ENCODE assay signal across 10 cellular contexts in the genomic region with DNA sequence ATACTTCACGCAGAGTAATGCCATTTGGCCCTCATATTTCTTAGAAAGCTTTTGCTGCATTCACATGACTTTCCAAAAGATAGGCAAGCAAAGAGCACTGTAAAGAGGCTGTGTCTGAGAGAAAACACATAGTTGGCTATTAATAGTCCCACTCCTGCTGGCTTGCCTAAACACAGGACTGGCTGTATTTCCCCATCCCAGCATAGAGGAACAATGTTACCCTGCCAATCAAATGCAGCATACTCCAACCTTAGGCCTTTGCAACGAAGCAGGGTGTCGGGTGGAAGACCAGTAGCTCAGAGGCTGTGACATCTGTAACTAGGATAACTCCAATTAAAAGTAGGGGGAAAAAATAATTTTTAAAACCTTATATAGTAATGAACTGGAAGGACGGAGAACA.
A peak's percentile ranks its signal among the peaks of the same experiment; 100 is the strongest.
DNase-seq lines count a peak whose midpoint lies in the region; TF ChIP-seq lines count a peak whose summit lies in the region.
"Had no signal": no experiment of that assay in that cellular context is flagged by ENCODE, and none has a peak within 500 bp of the region (broad histone marks: within the 10 kb centered on the region; RNA-seq: fewer than 3 reads in every experiment).

No MANE protein-coding gene starts in this region.

- no peak overlapping the region for H3K4ac ChIP-seq in mesenchymal stem cell (ENCODE audit: low read depth in 1 of 2, low read length in 2 of 2)

- peak; percentile 86 to 94 for DNase-seq in NCI-H446 (lab: John Stamatoyannopoulos, UW)
- DNase-seq in mesenchymal stem cell, result peak; percentile 64
- DNase-seq in tibial artery, result no peak
- DNase-seq in ovary, result no peak
- DNase-seq in WERI-Rb-1, result no peak
- DNase-seq in NCI-H526 (lab: John Stamatoyannopoulos, UW), result no peak
- DNase-seq: activated naive CD8-positive, alpha-beta T cell treated with anti-CD3 and anti-CD28 coated beads, Interleukin-2, amount 10 ng/mL, durations not matched to agents 7 days and 5 days; NCI-H1105 treated with DMSO at 0.1 percent for 48 hours had no signal

- no peak overlapping the region for H3K9ac ChIP-seq in mesenchymal stem cell (ENCODE audit: low read length)

- H3K14ac ChIP-seq in mesenchymal stem cell (ENCODE audit: low read length in 2 of 2), result no peak overlapping the region

- no peak overlapping the region for H4K8ac ChIP-seq in mesenchymal stem cell (ENCODE audit: low read length)

- no peak overlapping the region for H2AK5ac ChIP-seq in mesenchymal stem cell (ENCODE audit: low read length, severe bottlenecking)

- intact Hi-C loops in tibial artery (cut with DNase I; ENCODE audit: low total_unique reads) (no loop called here), ovary (cut with DNase I) (no loop called here)

- no peak overlapping the region for H2BK120ac ChIP-seq in mesenchymal stem cell (ENCODE audit: low read depth, low read length)

- H3K9me3 ChIP-seq in mesenchymal stem cell (ENCODE audit: control insufficient read depth, low read length), result no peaks in the 10 kb centered on the region
- H3K9me3 ChIP-seq in tibial artery, result no peaks in the 10 kb centered on the region
- no peaks in the 10 kb centered on the region for H3K9me3 ChIP-seq in ovary
- H3K9me3 ChIP-seq in WERI-Rb-1 (ENCODE audit: severe bottlenecking), result no peaks in the 10 kb centered on the region
- H3K9me3 ChIP-seq: vagina had no signal

- H3K4me1 ChIP-seq in mesenchymal stem cell (ENCODE audit: control insufficient read depth, insufficient read depth, low read depth, low read length) (peaks cover 2% of the 10 kb centered on the region), tibial artery (peaks cover 0 to 40% (median 9%) of the 10 kb centered on the region in 4 donors), ovary (ENCODE audit: insufficient read depth) (no peaks in the 10 kb centered on the region)
- H3K4me1 ChIP-seq: vagina had no signal

- H3K27me3 ChIP-seq in mesenchymal stem cell (ENCODE audit: control insufficient read depth in 1 of 2, insufficient read depth in 1 of 2, low read length in 2 of 2) (no peaks in the 10 kb centered on the region), tibial artery (no peaks in the 10 kb centered on the region), ovary (no peaks in the 10 kb centered on the region), WERI-Rb-1 (ENCODE audit: insufficient read depth, low read depth, severe bottlenecking) (no peaks in the 10 kb centered on the region)
- H3K27me3 ChIP-seq: vagina had no signal

- H3K79me1 ChIP-seq in mesenchymal stem cell (replicated peaks; ENCODE audit: low read length, poor library complexity, severe bottlenecking), result peaks cover 14% of the 10 kb centered on the region

- H2AFZ ChIP-seq in mesenchymal stem cell (ENCODE audit: low read depth, low read length), result no peak overlapping the region

- 96% methylated on average over 2 of the region's 4 CpGs for WGBS in mesenchymal stem cell
- 7 to 13% (median 9%) methylated on average over 4 of the region's 4 CpGs for WGBS in ovary, 3 donors

- H3K27ac ChIP-seq in cingulate gyrus (ENCODE audit: low read depth, low read length) (peak overlapping the region; percentile 56), mesenchymal stem cell (ENCODE audit: low read length, poor library complexity, severe bottlenecking) (no peak overlapping the region), tibial artery (peak overlapping the region; percentile 42 to 49), ovary (no peak overlapping the region), WERI-Rb-1 (no peak overlapping the region)
- H3K27ac ChIP-seq: vagina had no signal

- H3K4me2 ChIP-seq in mesenchymal stem cell (ENCODE audit: low read length, poor library complexity, severe bottlenecking), result no peak overlapping the region

- no peak for TF ChIP-seq POLR2A in ovary (IDR thresholded peaks at IDR 0.05)

- TF ChIP-seq CTCF in tibial artery (IDR thresholded peaks at IDR 0.05), result no peak
- TF ChIP-seq CTCF in ovary (IDR thresholded peaks at IDR 0.05), result no peak
- TF ChIP-seq CTCF in WERI-Rb-1 (IDR thresholded peaks at IDR 0.05; ENCODE audit: low read depth, low read length), result no peak

- H3K4me3 ChIP-seq in mesenchymal stem cell (ENCODE audit: insufficient read depth in 1 of 2, low read depth in 1 of 2, low read length in 2 of 2), result no peak overlapping the region
- H3K4me3 ChIP-seq in tibial artery, result peak overlapping the region in 1 of 2 donors; percentile 10
- H3K4me3 ChIP-seq in ovary, result no peak overlapping the region
- no peak overlapping the region for H3K4me3 ChIP-seq in WERI-Rb-1 (ENCODE audit: low read depth, low read length)
- H3K4me3 ChIP-seq: vagina had no signal

- no peak overlapping the region for H2BK15ac ChIP-seq in mesenchymal stem cell (ENCODE audit: low read depth, poor library complexity, severe bottlenecking)

- no peak overlapping the region for H3K18ac ChIP-seq in mesenchymal stem cell (ENCODE audit: low read depth in 1 of 2, low read length in 2 of 2)

- H3K36me3 ChIP-seq in mesenchymal stem cell (ENCODE audit: control insufficient read depth in 1 of 2, insufficient read depth in 2 of 2, low read depth in 1 of 2, low read length in 2 of 2) (no peaks in the 10 kb centered on the region), tibial artery (no peaks in the 10 kb centered on the region), ovary (no peaks in the 10 kb centered on the region), WERI-Rb-1 (no peaks in the 10 kb centered on the region)
- H3K36me3 ChIP-seq: vagina had no signal

- H2BK12ac ChIP-seq in mesenchymal stem cell (ENCODE audit: low read length in 2 of 2), result no peak overlapping the region

- no peak overlapping the region for H2BK5ac ChIP-seq in mesenchymal stem cell (ENCODE audit: low read depth, low read length, poor library complexity, severe bottlenecking)

- no peak overlapping the region for H3K23ac ChIP-seq in mesenchymal stem cell (ENCODE audit: low read length in 2 of 2)

- TF ChIP-seq EP300 in ovary (IDR thresholded peaks at IDR 0.05), result no peak

- no peak overlapping the region for H4K91ac ChIP-seq in mesenchymal stem cell (ENCODE audit: low read length)

Comparison
In these comparisons a context has a peak if more than half of its experiments do, and no peak if none do; other contexts are left out.
1. DNase-seq: peak in NCI-H446 (2 of 2) and mesenchymal stem cell (single experiment); none in tibial artery (0 of 2), ovary (0 of 5), WERI-Rb-1 (single experiment) and NCI-H526 (0 of 2).
2. H3K27ac ChIP-seq: peak in cingulate gyrus (single experiment) and tibial artery (2 of 2); none in mesenchymal stem cell (single experiment), ovary (0 of 2) and WERI-Rb-1 (single experiment).